Comparison of ENCODE assay signal across 1 cellular context in the genomic region with DNA sequence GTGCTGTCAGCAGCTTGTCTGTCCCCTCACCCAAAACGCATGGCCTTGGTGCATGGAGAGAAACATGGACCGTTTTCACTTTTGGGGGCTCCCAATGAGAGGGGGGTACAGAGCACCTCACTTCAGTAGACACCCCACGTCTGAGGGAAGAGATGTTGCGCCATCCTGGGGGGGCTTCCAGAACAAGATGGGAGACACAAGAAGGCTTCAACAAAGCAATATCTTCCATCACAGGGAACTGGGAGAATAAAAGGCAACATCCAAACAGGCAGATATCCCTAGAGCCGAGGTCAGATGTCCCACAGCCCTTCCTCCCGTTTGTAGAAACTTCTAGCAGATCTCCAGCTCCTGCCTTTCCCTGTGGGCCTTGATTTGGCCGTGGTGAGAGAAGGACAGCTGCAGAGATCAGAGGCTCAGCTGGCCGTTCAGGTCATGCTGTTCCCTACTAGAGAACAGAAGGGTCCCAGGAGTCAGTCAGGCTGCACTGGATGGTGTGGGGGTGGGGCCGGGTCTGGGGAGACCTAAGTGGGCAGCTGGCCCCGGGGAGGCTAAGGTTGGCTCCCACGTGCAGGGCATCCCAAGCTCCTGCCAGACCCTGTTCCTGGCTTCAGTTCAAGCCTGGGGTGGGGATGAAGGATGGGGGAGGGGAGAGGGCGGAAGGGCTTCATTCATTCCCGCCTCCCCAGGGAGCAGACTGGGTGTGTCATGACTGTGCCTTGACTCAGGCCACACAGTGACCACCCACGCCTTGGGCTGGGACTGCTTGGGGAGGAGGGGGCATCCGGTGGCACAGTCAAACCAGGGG.
TF ChIP-seq lines count a peak whose summit lies in the region.

No MANE protein-coding gene starts in this region.

TF ChIP-seq in HEK293, 187 proteins besides CTCF, POLR2A, EP300 and RAD21 (continued from another document):
- TF ChIP-seq, protein P1, sequence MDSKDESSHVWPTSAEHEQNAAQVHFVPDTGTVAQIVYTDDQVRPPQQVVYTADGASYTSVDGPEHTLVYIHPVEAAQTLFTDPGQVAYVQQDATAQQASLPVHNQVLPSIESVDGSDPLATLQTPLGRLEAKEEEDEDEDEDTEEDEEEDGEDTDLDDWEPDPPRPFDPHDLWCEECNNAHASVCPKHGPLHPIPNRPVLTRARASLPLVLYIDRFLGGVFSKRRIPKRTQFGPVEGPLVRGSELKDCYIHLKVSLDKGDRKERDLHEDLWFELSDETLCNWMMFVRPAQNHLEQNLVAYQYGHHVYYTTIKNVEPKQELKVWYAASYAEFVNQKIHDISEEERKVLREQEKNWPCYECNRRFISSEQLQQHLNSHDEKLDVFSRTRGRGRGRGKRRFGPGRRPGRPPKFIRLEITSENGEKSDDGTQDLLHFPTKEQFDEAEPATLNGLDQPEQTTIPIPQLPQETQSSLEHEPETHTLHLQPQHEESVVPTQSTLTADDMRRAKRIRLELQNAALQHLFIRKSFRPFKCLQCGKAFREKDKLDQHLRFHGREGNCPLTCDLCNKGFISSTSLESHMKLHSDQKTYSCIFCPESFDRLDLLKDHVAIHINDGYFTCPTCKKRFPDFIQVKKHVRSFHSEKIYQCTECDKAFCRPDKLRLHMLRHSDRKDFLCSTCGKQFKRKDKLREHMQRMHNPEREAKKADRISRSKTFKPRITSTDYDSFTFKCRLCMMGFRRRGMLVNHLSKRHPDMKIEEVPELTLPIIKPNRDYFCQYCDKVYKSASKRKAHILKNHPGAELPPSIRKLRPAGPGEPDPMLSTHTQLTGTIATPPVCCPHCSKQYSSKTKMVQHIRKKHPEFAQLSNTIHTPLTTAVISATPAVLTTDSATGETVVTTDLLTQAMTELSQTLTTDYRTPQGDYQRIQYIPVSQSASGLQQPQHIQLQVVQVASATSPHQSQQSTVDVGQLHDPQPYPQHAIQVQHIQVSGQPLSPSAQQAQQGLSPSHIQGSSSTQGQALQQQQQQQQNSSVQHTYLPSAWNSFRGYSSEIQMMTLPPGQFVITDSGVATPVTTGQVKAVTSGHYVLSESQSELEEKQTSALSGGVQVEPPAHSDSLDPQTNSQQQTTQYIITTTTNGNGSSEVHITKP (tag by site-specific recombination; IDR thresholded peaks at IDR 0.05) = peak; percentile 69
- TF ChIP-seq ZNF202 (tag by site-specific recombination; IDR thresholded peaks at IDR 0.05; ENCODE audit: borderline replicate concordance) (no peak), ZNF571 (tag by site-specific recombination; IDR thresholded peaks at IDR 0.05) (no peak), SP2 (tag by site-specific recombination; IDR thresholded peaks at IDR 0.05) (peak; percentile 36), KLF1 (tag by site-specific recombination; IDR thresholded peaks at IDR 0.05) (peak; percentile 90), ZNF501 (tag by site-specific recombination; IDR thresholded peaks at IDR 0.05) (no peak)
